Comparison of ENCODE assay signal across 34 cellular contexts in genomic region chr7:136605532-136606329, GRCh38.
"Had no signal": no experiment of that assay in that cellular context is flagged by ENCODE, and none has a peak within 500 bp of the region (broad histone marks: within the 10 kb centered on the region; RNA-seq: fewer than 3 reads in every experiment).

No MANE protein-coding gene starts in this region.

- H3K4me1 ChIP-seq: adrenal gland, body of pancreas, breast epithelium had no signal

- H3K27me3 ChIP-seq: adrenal gland, body of pancreas, brain microvascular endothelial cell, breast epithelium had no signal

- H3K36me3 ChIP-seq: adrenal gland, brain microvascular endothelial cell, breast epithelium had no signal

- H3K4me3 ChIP-seq: adrenal gland, body of pancreas, breast epithelium had no signal

- ATAC-seq: activated CD8-positive, alpha-beta T cell treated with anti-CD3 and anti-CD28 coated beads for 36 hours; activated naive CD4-positive, alpha-beta T cell treated with anti-CD3 and anti-CD28 coated beads, Interleukin-2, amount 50 U/mL, for 72 hours; activated T-cell treated with anti-CD3 and anti-CD28 coated beads, Interleukin-2, amount 50 U/mL, for 4 hours; activated T-cell treated with anti-CD3 and anti-CD28 coated beads, Interleukin-2, amount 50 U/mL, for 72 hours; activated T-helper 17 cell treated with anti-CD3 and anti-CD28 coated beads, Interleukin-2, amount 50 U/mL, for 72 hours; body of pancreas had no signal

- DNase-seq: activated B cell treated with CpG ODN at 0.5 μM for 24 hours; activated CD4-positive, alpha-beta memory T cell treated with anti-CD3 and anti-CD28 coated beads for 36 hours; activated CD4-positive, alpha-beta T cell treated with anti-CD3 and anti-CD28 coated beads for 4 hours; activated CD4-positive, alpha-beta T cell treated with anti-CD3 and anti-CD28 coated beads, Interleukin-2, amount 10 ng/mL, durations not matched to agents 24 days and 14 days; activated CD4-positive, alpha-beta T cell treated with anti-CD3 and anti-CD28 coated beads, Interleukin-2, amount 50 U/mL, for 1 hour; activated CD4-positive, alpha-beta T cell treated with anti-CD3 and anti-CD28 coated beads, Interleukin-2, amount 50 U/mL, for 4 hours; activated CD4-positive, CD25-positive, alpha-beta regulatory T cell treated with anti-CD3 and anti-CD28 coated beads, Interleukin-2, amount 50 U/mL, for 72 hours; activated CD8-positive, alpha-beta memory T cell treated with anti-CD3 and anti-CD28 coated beads, Interleukin-2, amount 50 U/mL, for 4 hours; activated CD8-positive, alpha-beta T cell treated with anti-CD3 and anti-CD28 coated beads for 36 hours; activated effector memory CD4-positive, alpha-beta T cell treated with anti-CD3 and anti-CD28 coated beads, Interleukin-2, amount 50 U/mL, for 16 hours; activated gamma-delta T cell treated with Interleukin-2 at 50 U/mL for 16 hours; activated naive CD4-positive, alpha-beta T cell; activated naive CD4-positive, alpha-beta T cell treated with anti-CD3 and anti-CD28 coated beads for 36 hours; activated naive CD4-positive, alpha-beta T cell treated with anti-CD3 and anti-CD28 coated beads, Interleukin-2, amount 50 U/mL, for 16 hours; activated naive CD8-positive, alpha-beta T cell treated with anti-CD3 and anti-CD28 coated beads for 36 hours; activated T-cell treated with anti-CD3 and anti-CD28 coated beads for 4 hours; activated T-cell treated with anti-CD3 and anti-CD28 coated beads, Interleukin-2, amount 50 U/mL, for 1 hour; activated T-cell treated with anti-CD3 and anti-CD28 coated beads, Interleukin-2, amount 50 U/mL, for 4 hours; activated T-cell treated with anti-CD3 and anti-CD28 coated beads, Interleukin-2, amount 50 U/mL, for 72 hours; adrenal gland; amniotic stem cell; aorta; body of pancreas; brain microvascular endothelial cell; central memory CD4-positive, alpha-beta T cell; T-helper 2 cell; T-helper 9 cell had no signal

- H3K27ac ChIP-seq: adrenal gland, body of pancreas, brain microvascular endothelial cell, breast epithelium, VCaP had no signal

- FAIRE-seq: astrocyte, colon, TTC549 had no signal

- H3K9me3 ChIP-seq: adrenal gland, body of pancreas had no signal
